Comparison of ENCODE assay signal across 12 cellular contexts in genomic region chr2:102366406-102367112, GRCh38. TPM values are rescaled to one million over a fixed set of nuclear protein-coding genes. Genes with fewer than 3 reads are reported as not detected.
DNase-seq lines count a peak whose midpoint lies in the region; ATAC-seq and TF ChIP-seq lines count a peak whose summit lies in the region.
"Had no signal": no experiment of that assay in that cellular context is flagged by ENCODE, and none has a peak within 500 bp of the region (broad histone marks: within the 10 kb centered on the region; RNA-seq: fewer than 3 reads in every experiment).

No MANE protein-coding gene starts in this region.

- H3K27ac Mint-ChIP-seq in CD4-positive, alpha-beta memory T cell, result peak overlapping the region; percentile 81 to 98 (median 93)
- peak overlapping the region; percentile 88 for H3K27ac Mint-ChIP-seq in activated CD8-positive, alpha-beta T cell treated with anti-CD3 and anti-CD28 coated beads, Interleukin-2, amount 10 ng/mL, durations not matched to agents 7 days and 5 days
- H3K27ac Mint-ChIP-seq in glutamatergic neuron (ENCODE audit: unreplicated experiment), result no peak overlapping the region

- POLR2A ChIA-PET in CD4-positive, alpha-beta memory T cell (lab: Charles Lee; ENCODE audit: partially characterized antibody), result interaction anchor here (1.0 to 2.4 kb wide), 4 partner anchors 9 to 370 kb away, joined by 3 to 27 read pairs (median 6); partner anchors contain the start of gene IL18R1
- POLR2A ChIA-PET in activated CD8-positive, alpha-beta T cell treated with anti-CD3 and anti-CD28 coated beads, Interleukin-2, amount 10 ng/mL, durations not matched to agents 7 days and 5 days (lab: Charles Lee), result interaction anchor here (1.0 kb wide), 1 partner anchor 8 kb away, joined by 3 read pairs; no protein-coding TSS in a partner anchor

- H3K4me3 Mint-ChIP-seq in CD4-positive, alpha-beta memory T cell, result peak overlapping the region; percentile 18 to 86 (median 80)
- H3K4me3 Mint-ChIP-seq in activated CD8-positive, alpha-beta T cell treated with anti-CD3 and anti-CD28 coated beads, Interleukin-2, amount 10 ng/mL, durations not matched to agents 7 days and 5 days, result peak overlapping the region; percentile 54
- H3K4me3 Mint-ChIP-seq in glutamatergic neuron (ENCODE audit: unreplicated experiment), result no peak overlapping the region

- H3K4me1 Mint-ChIP-seq in CD4-positive, alpha-beta memory T cell, result peaks cover 37 to 82% (median 64%) of the 10 kb centered on the region in 4 donors
- peaks cover 59% of the 10 kb centered on the region for H3K4me1 Mint-ChIP-seq in activated CD8-positive, alpha-beta T cell treated with anti-CD3 and anti-CD28 coated beads, Interleukin-2, amount 10 ng/mL, durations not matched to agents 7 days and 5 days (ENCODE audit: low read depth)
- no peaks in the 10 kb centered on the region for H3K4me1 Mint-ChIP-seq in glutamatergic neuron (ENCODE audit: low read depth, unreplicated experiment)

- peaks cover 3 to 24% (median 17%) of the 10 kb centered on the region in 8 donors for H3K9me3 Mint-ChIP-seq in CD4-positive, alpha-beta memory T cell
- H3K9me3 Mint-ChIP-seq in activated CD8-positive, alpha-beta T cell treated with anti-CD3 and anti-CD28 coated beads, Interleukin-2, amount 10 ng/mL, durations not matched to agents 7 days and 5 days (ENCODE audit: insufficient read depth), result peaks cover 33% of the 10 kb centered on the region
- H3K9me3 Mint-ChIP-seq in glutamatergic neuron (ENCODE audit: unreplicated experiment), result peaks cover 6% of the 10 kb centered on the region

- H3K36me3 Mint-ChIP-seq in CD4-positive, alpha-beta memory T cell, result peaks cover 47 to 63% of the 10 kb centered on the region in 2 donors
- H3K36me3 Mint-ChIP-seq in activated CD8-positive, alpha-beta T cell treated with anti-CD3 and anti-CD28 coated beads, Interleukin-2, amount 10 ng/mL, durations not matched to agents 7 days and 5 days (ENCODE audit: low read depth), result peaks cover 97% of the 10 kb centered on the region
- H3K36me3 Mint-ChIP-seq in glutamatergic neuron (ENCODE audit: unreplicated experiment), result peaks cover 6% of the 10 kb centered on the region

- H3K36me3 ChIP-seq in CD4-positive, alpha-beta memory T cell (ENCODE audit: insufficient read depth, low read length), result no peaks in the 10 kb centered on the region
- H3K36me3 ChIP-seq: SJSA1 had no signal

- H3K4me3 ChIP-seq in CD4-positive, alpha-beta memory T cell (ENCODE audit: low read length in 2 of 2), result peak overlapping the region; percentile 33 to 41
- H3K4me3 ChIP-seq: SJSA1 had no signal

- no peaks in the 10 kb centered on the region for H3K27me3 ChIP-seq in CD4-positive, alpha-beta memory T cell (ENCODE audit: insufficient read depth, low read length)

- peak overlapping the region; percentile 59 for H3K27ac ChIP-seq in CD4-positive, alpha-beta memory T cell (ENCODE audit: low read depth, low read length)
- H3K27ac ChIP-seq: SJSA1 had no signal

- H3K27me3 Mint-ChIP-seq in CD4-positive, alpha-beta memory T cell, result no peaks in the 10 kb centered on the region
- no peaks in the 10 kb centered on the region for H3K27me3 Mint-ChIP-seq in activated CD8-positive, alpha-beta T cell treated with anti-CD3 and anti-CD28 coated beads, Interleukin-2, amount 10 ng/mL, durations not matched to agents 7 days and 5 days (ENCODE audit: low read depth)
- peaks cover 2% of the 10 kb centered on the region for H3K27me3 Mint-ChIP-seq in glutamatergic neuron (ENCODE audit: unreplicated experiment)

- TF ChIP-seq CTCF in glutamatergic neuron (IDR thresholded peaks at IDR 0.05; ENCODE audit: partially characterized antibody, unreplicated experiment), result no peak

- peaks cover 51% of the 10 kb centered on the region for H3K4me1 ChIP-seq in CD4-positive, alpha-beta memory T cell (ENCODE audit: insufficient read depth, low read length)
- H3K4me1 ChIP-seq: SJSA1 had no signal

- H3K9me3 ChIP-seq in CD4-positive, alpha-beta memory T cell (ENCODE audit: control insufficient read depth in 1 of 2, low read length in 2 of 2), result peaks cover 0 to 14% of the 10 kb centered on the region in 2 donors

- DNase-seq in CD4-positive, alpha-beta memory T cell, result peak; percentile 30 to 55 (median 47)
- no peak for DNase-seq in activated CD8-positive, alpha-beta T cell treated with anti-CD3 and anti-CD28 coated beads, Interleukin-2, amount 10 ng/mL, durations not matched to agents 7 days and 5 days
- DNase-seq in glutamatergic neuron, result no peak
- no peak for DNase-seq in DMS 273 treated with DMSO at 0.1 percent for 48 hours (lab: John Stamatoyannopoulos, UW)
- DNase-seq in activated effector memory CD4-positive, alpha-beta T cell treated with Interleukin-2 at 50 U/mL for 16 hours, result no peak
- DNase-seq in ecto neural progenitor cell (ENCODE audit: low spot score), result no peak
- DNase-seq: stimulated activated CD4-positive, alpha-beta T cell treated with anti-CD3 and anti-CD28 coated beads, Interleukin-12 subunit alpha, Interleukin-12 subunit beta, amount 100 ng/mL, for 4 hours had no signal

- intact Hi-C loops in CD4-positive, alpha-beta memory T cell (cut with micrococcal nuclease), result loop anchor here (1.0 to 2.0 kb wide), 3 partner anchors 10 to 76 kb away; no protein-coding TSS in a partner anchor

- CTCF ChIA-PET in CD4-positive, alpha-beta memory T cell (lab: Charles Lee; ENCODE audit: partially characterized antibody), result interaction anchor here (2.4 kb wide), 1 partner anchor 10 kb away, joined by 9 read pairs; the partner anchor contains the start of gene IL18R1
- CTCF ChIA-PET in activated CD8-positive, alpha-beta T cell treated with anti-CD3 and anti-CD28 coated beads, Interleukin-2, amount 10 ng/mL, durations not matched to agents 7 days and 5 days (lab: Charles Lee), result interaction anchor here (1.0 to 3.0 kb wide), 5 partner anchors 10 to 77 kb away, joined by 3 to 16 read pairs (median 4); partner anchors contain the start of gene IL18R1

- ATAC-seq in GM19395 (IDR thresholded peaks at IDR 0.05; ENCODE audit: unreplicated experiment) (peak; percentile 73), HG03103 (IDR thresholded peaks at IDR 0.05; ENCODE audit: low read depth, unreplicated experiment) (peak; percentile 59)
- ATAC-seq in activated CD8-positive, alpha-beta T cell treated with anti-CD3 and anti-CD28 coated beads, Interleukin-2, amount 10 ng/mL, durations not matched to agents 7 days and 5 days, result peak; percentile 34

RNA-seq across cellular contexts. Expression of gene IL18R1, which starts 11.0 kb away (rescaled TPM):
- 10 to 100 TPM in 1 of 2 experiments, 1 to 10 TPM in 1; 9.5 to 11.0 TPM for total RNA-seq in CD4-positive, alpha-beta memory T cell
- polyA plus RNA-seq in CD4-positive, alpha-beta memory T cell, result 10 to 100 TPM; 12.4 to 18.4 TPM
- 10 to 100 TPM; 50.2 to 53.1 TPM for total RNA-seq in activated CD8-positive, alpha-beta T cell treated with anti-CD3 and anti-CD28 coated beads, Interleukin-2, amount 10 ng/mL, durations not matched to agents 7 days and 5 days
- not detected for total RNA-seq in glutamatergic neuron (ENCODE audit: unreplicated experiment)
- total RNA-seq: SJSA1 had no signal

RNA-seq across cellular contexts. Expression of gene IL1RL1, which starts 55.2 kb away (rescaled TPM):
- total RNA-seq in CD4-positive, alpha-beta memory T cell, result under 1 TPM; 0.26 to 0.33 TPM
- under 1 TPM in 1 of 2 donors, not detected in 1; 0.29 TPM for polyA plus RNA-seq in CD4-positive, alpha-beta memory T cell
- under 1 TPM; 0.13 to 0.21 TPM for total RNA-seq in activated CD8-positive, alpha-beta T cell treated with anti-CD3 and anti-CD28 coated beads, Interleukin-2, amount 10 ng/mL, durations not matched to agents 7 days and 5 days
- total RNA-seq in glutamatergic neuron (ENCODE audit: unreplicated experiment), result not detected
- total RNA-seq: SJSA1 had no signal

RNA-seq across cellular contexts. Expression of gene IL18RAP, which starts 56.4 kb away (rescaled TPM):
- total RNA-seq in CD4-positive, alpha-beta memory T cell, result 1 to 10 TPM; 4.2 to 6.5 TPM
- polyA plus RNA-seq in CD4-positive, alpha-beta memory T cell, result 1 to 10 TPM in 1 of 2 donors, under 1 TPM in 1; 0.33 to 5.1 TPM
- total RNA-seq in activated CD8-positive, alpha-beta T cell treated with anti-CD3 and anti-CD28 coated beads, Interleukin-2, amount 10 ng/mL, durations not matched to agents 7 days and 5 days, result 10 to 100 TPM; 22.7 to 25.2 TPM
- not detected for total RNA-seq in glutamatergic neuron (ENCODE audit: unreplicated experiment)
- total RNA-seq: bronchial epithelial cell, SJSA1 had no signal
- polyA plus RNA-seq: keratinocyte had no signal

Comparison
In these comparisons a context has a peak if more than half of its experiments do, and no peak if none do; other contexts are left out.
1. DNase-seq: peak in CD4-positive, alpha-beta memory T cell (5 of 5); none in activated CD8-positive, alpha-beta T cell treated with anti-CD3 and anti-CD28 coated beads, Interleukin-2, amount 10 ng/mL, durations not matched to agents 7 days and 5 days (single experiment), glutamatergic neuron (single experiment), DMS 273 treated with DMSO at 0.1 percent for 48 hours (single experiment), activated effector memory CD4-positive, alpha-beta T cell treated with Interleukin-2 at 50 U/mL for 16 hours (single experiment) and ecto neural progenitor cell (single experiment).
2. RNA of gene IL18R1, which starts 11.0 kb away (total RNA-seq): 50.2 to 53.1 TPM in activated CD8-positive, alpha-beta T cell treated with anti-CD3 and anti-CD28 coated beads, Interleukin-2, amount 10 ng/mL, durations not matched to agents 7 days and 5 days and 9.5 to 11.0 TPM in CD4-positive, alpha-beta memory T cell; not detected in glutamatergic neuron (single experiment); every median in the first group is over 10 times any median in the second.
3. Peak in every context shown above with its lines, with median percentiles within 50 percentile points of each other: ATAC-seq.